21 cellular contexts compared by ENCODE assay signal in the genomic region with DNA sequence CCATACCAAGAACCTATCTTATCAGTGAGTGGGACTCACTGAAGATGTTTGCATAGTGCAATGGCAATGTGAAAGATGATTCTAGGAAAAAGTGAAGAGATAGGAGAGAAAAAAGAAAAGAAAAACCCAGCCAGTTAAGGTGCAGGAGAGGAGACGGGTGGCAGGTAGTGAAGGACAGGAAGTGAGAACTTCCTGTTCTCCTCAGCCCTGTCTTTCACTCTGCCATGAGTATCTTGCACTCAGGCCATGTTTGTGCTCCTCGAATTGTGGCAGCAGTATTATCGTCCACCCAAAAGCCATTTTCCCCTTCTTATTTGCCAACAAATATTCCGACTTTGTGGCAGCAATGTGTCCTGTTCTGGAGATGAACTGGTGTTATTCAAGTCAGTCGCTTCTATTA. TPM values are rescaled to one million over a fixed set of nuclear protein-coding genes. Genes with fewer than 3 reads are reported as not detected.
"Had no signal": no experiment of that assay in that cellular context is flagged by ENCODE, and none has a peak within 500 bp of the region (broad histone marks: within the 10 kb centered on the region; RNA-seq: fewer than 3 reads in every experiment).

No MANE protein-coding gene starts in this region.

- H3K36me3 Mint-ChIP-seq: brain had no signal

- H3K4me1 Mint-ChIP-seq: brain, nephron had no signal

- H3K9me3 Mint-ChIP-seq: activated T-helper 17 cell treated with anti-CD3 and anti-CD28 coated beads, Interleukin-2, amount 50 U/mL, for 72 hours had no signal

- H3K27me3 ChIP-seq: colonic mucosa, foreskin keratinocyte, transverse colon, uterus had no signal

- DNase-seq: activated CD4-positive, alpha-beta T cell treated with anti-CD3 and anti-CD28 coated beads, Interleukin-2, amount 10 ng/mL, durations not matched to agents 24 days and 14 days; activated CD8-positive, alpha-beta T cell treated with anti-CD3 and anti-CD28 coated beads for 36 hours; activated naive CD4-positive, alpha-beta T cell; activated T-cell treated with anti-CD3 and anti-CD28 coated beads, Interleukin-2, amount 50 U/mL, for 1 hour; anterior cingulate cortex; central memory CD4-positive, alpha-beta T cell; colonic mucosa; foreskin keratinocyte; lower lobe of right lung; nucleus accumbens; posterior cingulate gyrus; retina; stimulated activated CD4-positive, alpha-beta T cell treated with anti-CD3 and anti-CD28 coated beads, Interleukin-12 subunit alpha, Interleukin-12 subunit beta, amount 100 ng/mL, for 4 hours; stimulated activated CD4-positive, alpha-beta T cell treated with anti-CD3 and anti-CD28 coated beads, Interleukin-1b, Interleukin-23, amount 100 ng/mL, for 48 hours; stimulated activated naive CD8-positive, alpha-beta T cell treated with anti-CD3 and anti-CD28 coated beads, Interleukin-15, Interleukin-2, amounts not matched to agents 100 U/mL and 50 U/mL, for 24 hours; transverse colon; uterus had no signal

- H3K9me3 ChIP-seq: colonic mucosa, lower lobe of right lung, transverse colon, uterus had no signal

- H3K27ac Mint-ChIP-seq: activated CD4-positive, alpha-beta T cell treated with anti-CD3 and anti-CD28 coated beads, Interleukin-2, amount 10 ng/mL, durations not matched to agents 24 days and 14 days; activated CD8-positive, alpha-beta T cell treated with anti-CD3 and anti-CD28 coated beads for 36 hours; activated T-helper 17 cell treated with anti-CD3 and anti-CD28 coated beads, Interleukin-2, amount 50 U/mL, for 72 hours; brain; nephron had no signal

- H3K27me3 Mint-ChIP-seq: brain had no signal

- H3K4me3 ChIP-seq: colonic mucosa, lower lobe of right lung, transverse colon, uterus had no signal

- H3K36me3 ChIP-seq: colonic mucosa, lower lobe of right lung, transverse colon, uterus had no signal

- H3K27ac ChIP-seq: colonic mucosa, foreskin keratinocyte, lower lobe of right lung, transverse colon, uterus had no signal

- H3K4me3 Mint-ChIP-seq: activated CD4-positive, alpha-beta T cell treated with anti-CD3 and anti-CD28 coated beads, Interleukin-2, amount 10 ng/mL, durations not matched to agents 24 days and 14 days; activated CD8-positive, alpha-beta T cell treated with anti-CD3 and anti-CD28 coated beads for 36 hours; activated T-helper 17 cell treated with anti-CD3 and anti-CD28 coated beads, Interleukin-2, amount 50 U/mL, for 72 hours; brain; nephron had no signal

- H3K4me1 ChIP-seq: colonic mucosa, foreskin keratinocyte, lower lobe of right lung, transverse colon, uterus had no signal

- ATAC-seq: activated CD8-positive, alpha-beta T cell treated with anti-CD3 and anti-CD28 coated beads for 36 hours; activated T-helper 17 cell treated with anti-CD3 and anti-CD28 coated beads, Interleukin-2, amount 50 U/mL, for 72 hours; foreskin keratinocyte; lower lobe of right lung; stimulated activated naive CD8-positive, alpha-beta T cell treated with anti-CD3 and anti-CD28 coated beads, Interleukin-15, Interleukin-2, amounts not matched to agents 100 U/mL and 50 U/mL, for 24 hours had no signal

RNA-seq across cellular contexts. Expression of a gene that starts 8.6 kb away (rescaled TPM):
- total RNA-seq: activated CD4-positive, alpha-beta T cell treated with anti-CD3 and anti-CD28 coated beads, Interleukin-2, amount 10 ng/mL, durations not matched to agents 24 days and 14 days; fibroblast of lung had no signal
